In the genomic region with DNA sequence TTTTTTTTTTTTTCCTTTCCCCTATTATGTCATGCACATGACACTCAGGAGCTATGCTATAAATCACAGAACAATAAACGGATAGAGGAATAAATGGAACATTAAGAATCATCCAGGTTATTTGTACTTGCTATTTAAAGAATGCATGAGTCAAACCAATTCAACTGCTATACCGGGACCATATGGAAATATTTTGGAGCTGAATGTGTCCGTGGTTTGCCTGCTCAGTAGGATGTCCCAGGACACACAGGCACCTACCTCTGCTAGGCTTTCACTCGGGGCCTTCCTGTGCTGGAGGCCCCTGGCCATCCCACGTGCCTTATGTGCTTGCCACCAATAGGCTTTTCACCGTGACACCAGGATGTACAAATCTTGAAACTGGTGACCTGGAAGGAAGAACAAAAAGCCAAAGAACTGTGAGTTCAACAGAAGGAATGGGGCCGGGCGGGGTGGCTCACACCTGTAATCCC, we compare ENCODE assay signal across 1 cellular context.
TF ChIP-seq lines count a peak whose summit lies in the region.

No MANE protein-coding gene starts in this region.

TF ChIP-seq in A549, 52 proteins besides CTCF, POLR2A, EP300 and RAD21 (continued from another document):
- TF ChIP-seq REST (IDR thresholded peaks at IDR 0.05) (no peak), HES2 (IDR thresholded peaks at IDR 0.05) (no peak), RNF2 (IDR thresholded peaks at IDR 0.05; ENCODE audit: borderline replicate concordance, low read depth) (no peak), ZNF302 (CRISPR knock-in tag; IDR thresholded peaks at IDR 0.05) (peak; percentile 78), HEYL (CRISPR knock-in tag; IDR thresholded peaks at IDR 0.05) (no peak), KDM1A (IDR thresholded peaks at IDR 0.05; ENCODE audit: low read depth) (no peak), KDM5A (IDR thresholded peaks at IDR 0.05) (no peak)
- TF ChIP-seq, protein P1, sequence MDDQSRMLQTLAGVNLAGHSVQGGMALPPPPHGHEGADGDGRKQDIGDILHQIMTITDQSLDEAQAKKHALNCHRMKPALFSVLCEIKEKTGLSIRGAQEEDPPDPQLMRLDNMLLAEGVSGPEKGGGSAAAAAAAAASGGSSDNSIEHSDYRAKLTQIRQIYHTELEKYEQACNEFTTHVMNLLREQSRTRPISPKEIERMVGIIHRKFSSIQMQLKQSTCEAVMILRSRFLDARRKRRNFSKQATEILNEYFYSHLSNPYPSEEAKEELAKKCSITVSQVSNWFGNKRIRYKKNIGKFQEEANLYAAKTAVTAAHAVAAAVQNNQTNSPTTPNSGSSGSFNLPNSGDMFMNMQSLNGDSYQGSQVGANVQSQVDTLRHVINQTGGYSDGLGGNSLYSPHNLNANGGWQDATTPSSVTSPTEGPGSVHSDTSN (IDR thresholded peaks at IDR 0.05) = 0 out of 2 replicates have a peak, but pooled peaks have one; percentile 40
TF ChIP-seq in A549: peak in this region for 18.
